Comparison of ENCODE assay signal across 16 cellular contexts in the genomic region with DNA sequence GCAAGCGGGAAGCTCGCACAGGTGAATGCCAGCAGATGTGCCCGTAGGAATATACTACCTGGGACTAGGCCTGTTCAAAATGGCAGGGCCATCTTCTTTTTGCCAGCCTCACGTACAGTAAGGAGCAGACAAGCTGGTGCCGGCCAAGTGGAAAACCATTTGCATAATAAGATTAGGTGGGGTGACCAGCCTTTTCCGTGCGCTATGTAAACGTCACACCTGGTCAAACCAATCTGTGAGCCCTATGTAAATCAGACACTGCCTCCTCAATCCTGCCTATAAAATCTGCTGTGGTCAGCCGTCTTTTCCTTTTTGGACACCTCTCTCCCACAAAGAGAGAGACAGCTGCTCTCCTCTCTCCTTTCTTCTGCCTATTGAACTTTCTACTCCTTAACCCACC.
"Had no signal": no experiment of that assay in that cellular context is flagged by ENCODE, and none has a peak within 500 bp of the region (broad histone marks: within the 10 kb centered on the region; RNA-seq: fewer than 3 reads in every experiment).

No MANE protein-coding gene starts in this region.

- H3K9me3 ChIP-seq: gastroesophageal sphincter, heart right ventricle, neutrophil had no signal

- H3K27me3 ChIP-seq: dorsolateral prefrontal cortex, gastroesophageal sphincter had no signal

- H3K36me3 ChIP-seq: neutrophil had no signal

- H3K79me2 ChIP-seq: parathyroid adenoma had no signal

- H3K27ac ChIP-seq: dorsolateral prefrontal cortex, gastroesophageal sphincter, heart right ventricle, neutrophil, parathyroid adenoma, VCaP had no signal

- H3K27ac Mint-ChIP-seq: activated naive CD4-positive, alpha-beta T cell treated with anti-CD3 and anti-CD28 coated beads, Interleukin-2, amount 10 ng/mL, durations not matched to agents 7 days and 5 days; activated T-helper 17 cell treated with anti-CD3 and anti-CD28 coated beads, Interleukin-2, amount 50 U/mL, for 72 hours; stimulated activated effector memory CD8-positive, alpha-beta T cell treated with anti-CD3 and anti-CD28 coated beads, Interleukin-12 subunit alpha, Interleukin-12 subunit beta, amount 100 ng/mL, for 72 hours had no signal

- FAIRE-seq: astrocyte, bronchial epithelial cell had no signal

- H3K4me3 ChIP-seq: dorsolateral prefrontal cortex, gastroesophageal sphincter, heart right ventricle, lung had no signal

- H3K9ac ChIP-seq: parathyroid adenoma had no signal

- ATAC-seq: activated T-helper 17 cell treated with anti-CD3 and anti-CD28 coated beads, Interleukin-2, amount 50 U/mL, for 72 hours; gastroesophageal sphincter; stimulated activated effector memory CD8-positive, alpha-beta T cell treated with anti-CD3 and anti-CD28 coated beads, Interleukin-12 subunit alpha, Interleukin-12 subunit beta, amount 100 ng/mL, for 72 hours had no signal

- H2AFZ ChIP-seq: parathyroid adenoma had no signal

- H3K9me3 Mint-ChIP-seq: activated naive CD4-positive, alpha-beta T cell treated with anti-CD3 and anti-CD28 coated beads, Interleukin-2, amount 10 ng/mL, durations not matched to agents 7 days and 5 days; activated T-helper 17 cell treated with anti-CD3 and anti-CD28 coated beads, Interleukin-2, amount 50 U/mL, for 72 hours; stimulated activated effector memory CD8-positive, alpha-beta T cell treated with anti-CD3 and anti-CD28 coated beads, Interleukin-12 subunit alpha, Interleukin-12 subunit beta, amount 100 ng/mL, for 72 hours had no signal

- H3K4me3 Mint-ChIP-seq: activated naive CD4-positive, alpha-beta T cell treated with anti-CD3 and anti-CD28 coated beads, Interleukin-2, amount 10 ng/mL, durations not matched to agents 7 days and 5 days; activated T-helper 17 cell treated with anti-CD3 and anti-CD28 coated beads, Interleukin-2, amount 50 U/mL, for 72 hours; stimulated activated effector memory CD8-positive, alpha-beta T cell treated with anti-CD3 and anti-CD28 coated beads, Interleukin-12 subunit alpha, Interleukin-12 subunit beta, amount 100 ng/mL, for 72 hours had no signal

- H3K36me3 Mint-ChIP-seq: activated naive CD4-positive, alpha-beta T cell treated with anti-CD3 and anti-CD28 coated beads, Interleukin-2, amount 10 ng/mL, durations not matched to agents 7 days and 5 days; stimulated activated effector memory CD8-positive, alpha-beta T cell treated with anti-CD3 and anti-CD28 coated beads, Interleukin-12 subunit alpha, Interleukin-12 subunit beta, amount 100 ng/mL, for 72 hours had no signal

- H3K4me1 Mint-ChIP-seq: activated naive CD4-positive, alpha-beta T cell treated with anti-CD3 and anti-CD28 coated beads, Interleukin-2, amount 10 ng/mL, durations not matched to agents 7 days and 5 days; activated T-helper 17 cell treated with anti-CD3 and anti-CD28 coated beads, Interleukin-2, amount 50 U/mL, for 72 hours had no signal

- DNase-seq: activated CD4-positive, alpha-beta T cell treated with anti-CD3 and anti-CD28 coated beads, Interleukin-2, amount 50 U/mL, for 48 hours; activated naive CD4-positive, alpha-beta T cell treated with anti-CD3 and anti-CD28 coated beads, Interleukin-2, amount 10 ng/mL, durations not matched to agents 7 days and 5 days; dorsolateral prefrontal cortex; erythroblast; heart right ventricle; left cardiac atrium; midbrain had no signal
